10 cellular contexts compared by ENCODE assay signal in genomic region chr3:102224171-102224570, GRCh38.
A peak's percentile ranks its signal among the peaks of the same experiment; 100 is the strongest.
DNase-seq lines count a peak whose midpoint lies in the region; ATAC-seq and TF ChIP-seq lines count a peak whose summit lies in the region.
"Had no signal": no experiment of that assay in that cellular context is flagged by ENCODE, and none has a peak within 500 bp of the region (broad histone marks: within the 10 kb centered on the region; RNA-seq: fewer than 3 reads in every experiment).

No MANE protein-coding gene starts in this region.

- CTCF ChIA-PET in activated CD4-positive, alpha-beta memory T cell treated with anti-CD3 and anti-CD28 coated beads for 36 hours (lab: Charles Lee) = interaction anchor here (0.6 to 7.8 kb wide), 17 partner anchors 24 to 476 kb away, joined by 3 to 391 read pairs (median 6); no protein-coding TSS in a partner anchor
- CTCF ChIA-PET in activated CD4-positive, alpha-beta memory T cell treated with anti-CD3 and anti-CD28 coated beads, Interleukin-2, amount 10 ng/mL, durations not matched to agents 7 days and 5 days (lab: Charles Lee) = interaction anchor here (0.9 to 7.4 kb wide), 12 partner anchors 32 to 422 kb away, joined by 3 to 215 read pairs (median 12); partner anchors contain the start of gene NFKBIZ

- no peak overlapping the region for H3K4me3 Mint-ChIP-seq in activated CD4-positive, alpha-beta memory T cell treated with anti-CD3 and anti-CD28 coated beads for 36 hours
- no peak overlapping the region for H3K4me3 Mint-ChIP-seq in activated CD4-positive, alpha-beta memory T cell treated with anti-CD3 and anti-CD28 coated beads, Interleukin-2, amount 10 ng/mL, durations not matched to agents 7 days and 5 days
- H3K4me3 Mint-ChIP-seq in stimulated activated memory B cell treated with anti-CD40 and anti-IgM and Interleukin-4, amounts not matched to agents 10 μg/mL and 1 μg/mL and 100 μg/mL, for 72 hours = no peak overlapping the region
- H3K4me3 Mint-ChIP-seq in natural killer cell = no peak overlapping the region
- H3K4me3 Mint-ChIP-seq: T-helper 1 cell treated with Interleukin-12 subunit alpha and Interleukin-12 subunit beta and Interleukin-4 antibody, amounts not matched to agents 30 μg/mL and 1 μg/mL, for 36 hours had no signal

- TF ChIP-seq CTCF in esophagus squamous epithelium (IDR thresholded peaks at IDR 0.05) (peak in 4 of 6 experiments; percentile 12 to 51 (median 30)), natural killer cell (IDR thresholded peaks at IDR 0.05) (no peak)

- H3K4me1 Mint-ChIP-seq in activated CD4-positive, alpha-beta memory T cell treated with anti-CD3 and anti-CD28 coated beads for 36 hours (ENCODE audit: low read depth) = peaks cover 29% of the 10 kb centered on the region
- peaks cover 32% of the 10 kb centered on the region for H3K4me1 Mint-ChIP-seq in activated CD4-positive, alpha-beta memory T cell treated with anti-CD3 and anti-CD28 coated beads, Interleukin-2, amount 10 ng/mL, durations not matched to agents 7 days and 5 days
- H3K4me1 Mint-ChIP-seq in stimulated activated memory B cell treated with anti-CD40 and anti-IgM and Interleukin-4, amounts not matched to agents 10 μg/mL and 1 μg/mL and 100 μg/mL, for 72 hours = peaks cover 42% of the 10 kb centered on the region
- H3K4me1 Mint-ChIP-seq in natural killer cell = peaks cover 0 to 9% of the 10 kb centered on the region in 2 donors

- no peaks in the 10 kb centered on the region for H3K9me3 ChIP-seq in esophagus squamous epithelium

- no peaks in the 10 kb centered on the region for H3K9me3 Mint-ChIP-seq in activated CD4-positive, alpha-beta memory T cell treated with anti-CD3 and anti-CD28 coated beads for 36 hours
- H3K9me3 Mint-ChIP-seq in activated CD4-positive, alpha-beta memory T cell treated with anti-CD3 and anti-CD28 coated beads, Interleukin-2, amount 10 ng/mL, durations not matched to agents 7 days and 5 days = peaks cover 3% of the 10 kb centered on the region
- H3K9me3 Mint-ChIP-seq in stimulated activated memory B cell treated with anti-CD40 and anti-IgM and Interleukin-4, amounts not matched to agents 10 μg/mL and 1 μg/mL and 100 μg/mL, for 72 hours = no peaks in the 10 kb centered on the region
- no peaks in the 10 kb centered on the region for H3K9me3 Mint-ChIP-seq in natural killer cell

- TF ChIP-seq POLR2A in esophagus squamous epithelium (IDR thresholded peaks at IDR 0.05) = no peak

- H3K27me3 ChIP-seq in esophagus squamous epithelium = no peaks in the 10 kb centered on the region

- POLR2A ChIA-PET in activated CD4-positive, alpha-beta memory T cell treated with anti-CD3 and anti-CD28 coated beads for 36 hours (lab: Charles Lee) = no interaction called here
- POLR2A ChIA-PET in activated CD4-positive, alpha-beta memory T cell treated with anti-CD3 and anti-CD28 coated beads, Interleukin-2, amount 10 ng/mL, durations not matched to agents 7 days and 5 days (lab: Charles Lee) = interaction anchor here (1.2 to 5.2 kb wide), 6 partner anchors 361 to 415 kb away, joined by 3 to 41 read pairs (median 10); partner anchors contain the start of gene NFKBIZ

- peaks cover 0 to 5% (median 0%) of the 10 kb centered on the region in 3 donors for H3K4me1 ChIP-seq in esophagus squamous epithelium

- peak; percentile 21 for DNase-seq in activated CD4-positive, alpha-beta memory T cell treated with anti-CD3 and anti-CD28 coated beads for 36 hours
- DNase-seq in activated CD4-positive, alpha-beta memory T cell treated with anti-CD3 and anti-CD28 coated beads, Interleukin-2, amount 10 ng/mL, durations not matched to agents 7 days and 5 days = no peak
- DNase-seq in NAMALWA (ENCODE audit: low spot score) (peak; percentile 37), esophagus squamous epithelium (lab: John Stamatoyannopoulos, UW) (no peak), natural killer cell (no peak)
- no peak for DNase-seq in stimulated activated CD4-positive, alpha-beta T cell treated with anti-CD3 and anti-CD28 coated beads, Interleukin-1b, Interleukin-23, amount 100 ng/mL, for 48 hours
- DNase-seq: DND-41 had no signal

- no peak overlapping the region for H3K27ac Mint-ChIP-seq in activated CD4-positive, alpha-beta memory T cell treated with anti-CD3 and anti-CD28 coated beads for 36 hours
- no peak overlapping the region for H3K27ac Mint-ChIP-seq in activated CD4-positive, alpha-beta memory T cell treated with anti-CD3 and anti-CD28 coated beads, Interleukin-2, amount 10 ng/mL, durations not matched to agents 7 days and 5 days
- H3K27ac Mint-ChIP-seq in stimulated activated memory B cell treated with anti-CD40 and anti-IgM and Interleukin-4, amounts not matched to agents 10 μg/mL and 1 μg/mL and 100 μg/mL, for 72 hours = peak overlapping the region; percentile 75
- no peak overlapping the region for H3K27ac Mint-ChIP-seq in natural killer cell
- H3K27ac Mint-ChIP-seq: T-helper 1 cell treated with Interleukin-12 subunit alpha and Interleukin-12 subunit beta and Interleukin-4 antibody, amounts not matched to agents 30 μg/mL and 1 μg/mL, for 36 hours had no signal

- H3K36me3 ChIP-seq in esophagus squamous epithelium = no peaks in the 10 kb centered on the region

- 88% methylated on average over 3 of the region's 3 CpGs for WGBS in esophagus squamous epithelium, 2 donors

- intact Hi-C loops in activated CD4-positive, alpha-beta memory T cell treated with anti-CD3 and anti-CD28 coated beads for 36 hours (cut with micrococcal nuclease) = loop anchor here (2.0 to 10.0 kb wide), 2 partner anchors 279 to 529 kb away; no protein-coding TSS in a partner anchor
- intact Hi-C loops in esophagus squamous epithelium (cut with DNase I) (no loop called here), natural killer cell (cut with micrococcal nuclease) (loop anchor here (10.0 kb wide), 1 partner anchor 529 kb away; no protein-coding TSS in a partner anchor)

- H3K4me3 ChIP-seq in esophagus squamous epithelium = no peak overlapping the region

- peak; percentile 86 for ATAC-seq in stimulated activated memory B cell treated with anti-CD40 and anti-IgM and Interleukin-4, amounts not matched to agents 10 μg/mL and 1 μg/mL and 100 μg/mL, for 72 hours
- no peak for ATAC-seq in natural killer cell
- no peak for ATAC-seq in HG02938 (IDR thresholded peaks at IDR 0.05; ENCODE audit: unreplicated experiment)

- no peak overlapping the region for H3K27ac ChIP-seq in esophagus squamous epithelium

- peaks cover 5% of the 10 kb centered on the region for H3K27me3 Mint-ChIP-seq in activated CD4-positive, alpha-beta memory T cell treated with anti-CD3 and anti-CD28 coated beads for 36 hours
- peaks cover 16% of the 10 kb centered on the region for H3K27me3 Mint-ChIP-seq in activated CD4-positive, alpha-beta memory T cell treated with anti-CD3 and anti-CD28 coated beads, Interleukin-2, amount 10 ng/mL, durations not matched to agents 7 days and 5 days
- H3K27me3 Mint-ChIP-seq in stimulated activated memory B cell treated with anti-CD40 and anti-IgM and Interleukin-4, amounts not matched to agents 10 μg/mL and 1 μg/mL and 100 μg/mL, for 72 hours = no peaks in the 10 kb centered on the region
- H3K27me3 Mint-ChIP-seq in natural killer cell (ENCODE audit: low read depth in 2 of 2) = peaks cover 2 to 10% of the 10 kb centered on the region in 2 donors

- H3K36me3 Mint-ChIP-seq in activated CD4-positive, alpha-beta memory T cell treated with anti-CD3 and anti-CD28 coated beads for 36 hours = peaks cover 3% of the 10 kb centered on the region
- H3K36me3 Mint-ChIP-seq in activated CD4-positive, alpha-beta memory T cell treated with anti-CD3 and anti-CD28 coated beads, Interleukin-2, amount 10 ng/mL, durations not matched to agents 7 days and 5 days (ENCODE audit: low read depth) = peaks cover 10% of the 10 kb centered on the region
- no peaks in the 10 kb centered on the region for H3K36me3 Mint-ChIP-seq in stimulated activated memory B cell treated with anti-CD40 and anti-IgM and Interleukin-4, amounts not matched to agents 10 μg/mL and 1 μg/mL and 100 μg/mL, for 72 hours
- no peaks in the 10 kb centered on the region for H3K36me3 Mint-ChIP-seq in natural killer cell

Comparison
In these comparisons a context has a peak if more than half of its experiments do, and no peak if none do; other contexts are left out.
1. DNase-seq: peak in activated CD4-positive, alpha-beta memory T cell treated with anti-CD3 and anti-CD28 coated beads for 36 hours (single experiment) and NAMALWA (single experiment); none in activated CD4-positive, alpha-beta memory T cell treated with anti-CD3 and anti-CD28 coated beads, Interleukin-2, amount 10 ng/mL, durations not matched to agents 7 days and 5 days (single experiment), esophagus squamous epithelium (single experiment), natural killer cell (single experiment) and stimulated activated CD4-positive, alpha-beta T cell treated with anti-CD3 and anti-CD28 coated beads, Interleukin-1b, Interleukin-23, amount 100 ng/mL, for 48 hours (single experiment).